Comparison of ENCODE assay signal across 1 cellular context in the genomic region with DNA sequence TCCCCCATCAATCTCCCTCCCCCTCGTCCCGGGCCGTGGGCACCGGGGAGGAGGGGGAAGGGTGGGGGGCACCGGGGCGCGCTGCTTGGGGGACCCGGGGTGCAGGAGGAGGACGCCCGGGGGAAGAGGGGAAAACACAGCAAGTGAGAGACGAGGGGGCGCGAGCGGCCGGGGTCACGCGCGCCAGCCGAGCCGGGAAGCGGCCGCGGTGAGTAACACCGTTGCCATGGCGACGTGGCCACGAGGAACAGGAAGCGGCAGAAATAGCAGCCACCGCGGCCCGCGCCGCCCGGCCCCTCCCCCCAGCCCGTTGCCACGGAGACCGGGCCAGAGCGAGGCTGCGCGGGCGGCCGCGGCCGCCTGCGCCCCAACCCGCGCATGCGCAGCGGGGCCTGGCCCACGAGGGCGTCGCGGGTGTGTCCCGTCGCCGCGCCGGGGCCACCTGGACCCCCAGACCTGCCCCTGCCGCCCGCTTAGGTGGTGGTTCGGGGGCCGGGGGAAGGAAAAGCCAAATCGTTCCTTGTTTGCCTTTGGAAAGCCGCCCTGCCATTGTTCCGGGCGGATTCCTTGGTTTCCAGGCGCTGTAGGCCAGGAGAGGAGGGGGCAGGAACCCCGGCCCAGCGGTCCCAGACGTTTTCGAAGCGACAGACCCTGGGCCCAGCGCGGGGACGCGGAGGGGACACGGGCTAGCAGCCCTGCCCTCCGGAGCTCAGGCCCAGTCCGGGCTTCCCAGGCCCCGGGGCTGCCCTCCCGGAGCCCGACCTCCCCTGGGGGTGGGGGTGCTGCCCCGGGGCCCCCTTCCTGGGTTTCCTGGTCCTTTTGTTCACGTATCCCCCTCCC.
A peak's percentile ranks its signal among the peaks of the same experiment; 100 is the strongest.
TF ChIP-seq lines count a peak whose summit lies in the region.

No MANE protein-coding gene starts in this region.

TF ChIP-seq in HepG2, 621 proteins besides CTCF, POLR2A, EP300 and RAD21 (continued from another document and continues in another):
- TF ChIP-seq, protein P1, sequence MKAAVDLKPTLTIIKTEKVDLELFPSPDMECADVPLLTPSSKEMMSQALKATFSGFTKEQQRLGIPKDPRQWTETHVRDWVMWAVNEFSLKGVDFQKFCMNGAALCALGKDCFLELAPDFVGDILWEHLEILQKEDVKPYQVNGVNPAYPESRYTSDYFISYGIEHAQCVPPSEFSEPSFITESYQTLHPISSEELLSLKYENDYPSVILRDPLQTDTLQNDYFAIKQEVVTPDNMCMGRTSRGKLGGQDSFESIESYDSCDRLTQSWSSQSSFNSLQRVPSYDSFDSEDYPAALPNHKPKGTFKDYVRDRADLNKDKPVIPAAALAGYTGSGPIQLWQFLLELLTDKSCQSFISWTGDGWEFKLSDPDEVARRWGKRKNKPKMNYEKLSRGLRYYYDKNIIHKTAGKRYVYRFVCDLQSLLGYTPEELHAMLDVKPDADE (CRISPR knock-in tag; IDR thresholded peaks at IDR 0.05), result no peak; the same call in 1 of the 2 replicates
- no peak for TF ChIP-seq ZHX2 (IDR thresholded peaks at IDR 0.05; ENCODE audit: low read depth)
- TF ChIP-seq ZHX2 (CRISPR knock-in tag; IDR thresholded peaks at IDR 0.05; ENCODE audit: borderline replicate concordance), result no peak
- TF ChIP-seq ZNF639 (CRISPR knock-in tag; conservative IDR thresholded peaks at IDR 0.05), result no peak
- TF ChIP-seq KLF13 (CRISPR knock-in tag; IDR thresholded peaks at IDR 0.05), result no peak
- TF ChIP-seq ZSCAN25 (CRISPR knock-in tag; IDR thresholded peaks at IDR 0.05), result peak; percentile 1; the same call in 1 of the 2 replicates
- no peak for TF ChIP-seq ZNF839 (CRISPR knock-in tag; IDR thresholded peaks at IDR 0.05; ENCODE audit: borderline replicate concordance)
- TF ChIP-seq ZBTB42 (CRISPR knock-in tag; IDR thresholded peaks at IDR 0.05), result no peak
- no peak for TF ChIP-seq BCL3 (CRISPR knock-in tag; IDR thresholded peaks at IDR 0.05)
- no peak for TF ChIP-seq PHF21A (CRISPR knock-in tag; IDR thresholded peaks at IDR 0.05)
- peak; percentile 61 for TF ChIP-seq BHLHE40 (IDR thresholded peaks at IDR 0.05; ENCODE audit: low read length)
- TF ChIP-seq HDAC1 (CRISPR knock-in tag; IDR thresholded peaks at IDR 0.05), result no peak
- TF ChIP-seq NCOA5 (CRISPR knock-in tag; IDR thresholded peaks at IDR 0.05), result no peak
- peak; percentile 46; the same call in 1 of the 2 replicates for TF ChIP-seq ZBTB7A (CRISPR knock-in tag; IDR thresholded peaks at IDR 0.05)
- TF ChIP-seq ZSCAN29 (CRISPR knock-in tag; conservative IDR thresholded peaks at IDR 0.05), result no peak
- TF ChIP-seq MBD4 (IDR thresholded peaks at IDR 0.05; ENCODE audit: borderline replicate concordance, low read length), result no peak
- no peak for TF ChIP-seq ZNF781 (CRISPR knock-in tag; IDR thresholded peaks at IDR 0.05; ENCODE audit: borderline replicate concordance, not compliant biosample characterization)
- no peak for TF ChIP-seq ZZZ3 (CRISPR knock-in tag; IDR thresholded peaks at IDR 0.05; ENCODE audit: borderline replicate concordance)
- no peak for TF ChIP-seq ZNF691 (CRISPR knock-in tag; IDR thresholded peaks at IDR 0.05; ENCODE audit: borderline replicate concordance, low read depth)
- no peak for TF ChIP-seq ZNF138 (CRISPR knock-in tag; IDR thresholded peaks at IDR 0.05; ENCODE audit: low read depth)
- no peak for TF ChIP-seq MTA3 (CRISPR knock-in tag; IDR thresholded peaks at IDR 0.05)
- TF ChIP-seq ZSCAN20 (CRISPR knock-in tag; IDR thresholded peaks at IDR 0.05; ENCODE audit: borderline replicate concordance), result no peak
- no peak for TF ChIP-seq NFKBIZ (CRISPR knock-in tag; IDR thresholded peaks at IDR 0.05)
- TF ChIP-seq NBN (conservative IDR thresholded peaks at IDR 0.05), result no peak
- TF ChIP-seq ARNTL (CRISPR knock-in tag; IDR thresholded peaks at IDR 0.05), result no peak
- TF ChIP-seq STAG1 (CRISPR knock-in tag; IDR thresholded peaks at IDR 0.05), result no peak
- TF ChIP-seq, protein P2, sequence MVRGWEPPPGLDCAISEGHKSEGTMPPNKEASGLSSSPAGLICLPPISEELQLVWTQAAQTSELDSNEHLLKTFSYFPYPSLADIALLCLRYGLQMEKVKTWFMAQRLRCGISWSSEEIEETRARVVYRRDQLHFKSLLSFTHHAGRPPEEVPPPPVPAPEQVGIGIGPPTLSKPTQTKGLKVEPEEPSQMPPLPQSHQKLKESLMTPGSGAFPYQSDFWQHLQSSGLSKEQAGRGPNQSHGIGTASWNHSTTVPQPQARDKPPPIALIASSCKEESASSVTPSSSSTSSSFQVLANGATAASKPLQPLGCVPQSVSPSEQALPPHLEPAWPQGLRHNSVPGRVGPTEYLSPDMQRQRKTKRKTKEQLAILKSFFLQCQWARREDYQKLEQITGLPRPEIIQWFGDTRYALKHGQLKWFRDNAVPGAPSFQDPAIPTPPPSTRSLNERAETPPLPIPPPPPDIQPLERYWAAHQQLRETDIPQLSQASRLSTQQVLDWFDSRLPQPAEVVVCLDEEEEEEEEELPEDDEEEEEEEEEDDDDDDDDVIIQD (CRISPR knock-in tag; IDR thresholded peaks at IDR 0.05; ENCODE audit: low read depth), result no peak
- TF ChIP-seq ZNF552 (CRISPR knock-in tag; IDR thresholded peaks at IDR 0.05; ENCODE audit: borderline replicate concordance), result no peak
- TF ChIP-seq XRCC5 (optimal IDR thresholded peaks at IDR 0.05; ENCODE audit: low read length), result no peak
- TF ChIP-seq ZNF557 (CRISPR knock-in tag; IDR thresholded peaks at IDR 0.05), result no peak
- TF ChIP-seq, protein P3, sequence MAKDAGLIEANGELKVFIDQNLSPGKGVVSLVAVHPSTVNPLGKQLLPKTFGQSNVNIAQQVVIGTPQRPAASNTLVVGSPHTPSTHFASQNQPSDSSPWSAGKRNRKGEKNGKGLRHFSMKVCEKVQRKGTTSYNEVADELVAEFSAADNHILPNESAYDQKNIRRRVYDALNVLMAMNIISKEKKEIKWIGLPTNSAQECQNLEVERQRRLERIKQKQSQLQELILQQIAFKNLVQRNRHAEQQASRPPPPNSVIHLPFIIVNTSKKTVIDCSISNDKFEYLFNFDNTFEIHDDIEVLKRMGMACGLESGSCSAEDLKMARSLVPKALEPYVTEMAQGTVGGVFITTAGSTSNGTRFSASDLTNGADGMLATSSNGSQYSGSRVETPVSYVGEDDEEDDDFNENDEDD (CRISPR knock-in tag; IDR thresholded peaks at IDR 0.05; ENCODE audit: borderline replicate concordance), result peak; percentile 55; the same call in 1 of the 2 replicates
- no peak for TF ChIP-seq ZNF225 (CRISPR knock-in tag; IDR thresholded peaks at IDR 0.05)
- no peak for TF ChIP-seq POGZ (CRISPR knock-in tag; IDR thresholded peaks at IDR 0.05)
- TF ChIP-seq NR1H2 (CRISPR knock-in tag; IDR thresholded peaks at IDR 0.05; ENCODE audit: borderline replicate concordance, low read depth), result no peak
- no peak for TF ChIP-seq SYNCRIP (IDR thresholded peaks at IDR 0.05; ENCODE audit: insufficient read depth, low read depth, low read length)
- TF ChIP-seq ZNF430 (CRISPR knock-in tag; IDR thresholded peaks at IDR 0.05), result no peak; the same call in 1 of the 2 replicates
- TF ChIP-seq, protein P4, sequence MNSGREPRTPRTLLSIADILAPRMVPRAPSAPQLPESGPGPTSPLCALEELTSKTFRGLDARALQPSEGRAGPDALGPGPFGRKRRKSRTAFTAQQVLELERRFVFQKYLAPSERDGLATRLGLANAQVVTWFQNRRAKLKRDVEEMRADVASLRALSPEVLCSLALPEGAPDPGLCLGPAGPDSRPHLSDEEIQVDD (CRISPR knock-in tag; IDR thresholded peaks at IDR 0.05; ENCODE audit: borderline replicate concordance), result no peak
- TF ChIP-seq ZNF337 (CRISPR knock-in tag; IDR thresholded peaks at IDR 0.05; ENCODE audit: borderline replicate concordance, low read depth), result no peak
- no peak for TF ChIP-seq ZNF883 (CRISPR knock-in tag; IDR thresholded peaks at IDR 0.05; ENCODE audit: not compliant biosample characterization)
- no peak for TF ChIP-seq JUND (CRISPR knock-in tag; IDR thresholded peaks at IDR 0.05)
- TF ChIP-seq HDAC2 (CRISPR knock-in tag; IDR thresholded peaks at IDR 0.05), result no peak; the same call in 1 of the 2 replicates
- TF ChIP-seq NCOR1 (IDR thresholded peaks at IDR 0.05; ENCODE audit: borderline replicate concordance, low read length), result no peak
- no peak for TF ChIP-seq SKI (IDR thresholded peaks at IDR 0.05; ENCODE audit: partially characterized antibody)
- TF ChIP-seq KLF6 (CRISPR knock-in tag; IDR thresholded peaks at IDR 0.05), result no peak
- TF ChIP-seq ZNF280B (CRISPR knock-in tag; IDR thresholded peaks at IDR 0.05; ENCODE audit: borderline replicate concordance), result no peak
- TF ChIP-seq ELK4 (CRISPR knock-in tag; IDR thresholded peaks at IDR 0.05; ENCODE audit: borderline replicate concordance), result no peak
- TF ChIP-seq NFATC3 (CRISPR knock-in tag; IDR thresholded peaks at IDR 0.05), result no peak
- TF ChIP-seq SATB2 (CRISPR knock-in tag; IDR thresholded peaks at IDR 0.05), result peak; percentile 76; the same call in 1 of the 2 replicates
- TF ChIP-seq ISX (CRISPR knock-in tag; conservative IDR thresholded peaks at IDR 0.05), result no peak
